In the genomic region with DNA sequence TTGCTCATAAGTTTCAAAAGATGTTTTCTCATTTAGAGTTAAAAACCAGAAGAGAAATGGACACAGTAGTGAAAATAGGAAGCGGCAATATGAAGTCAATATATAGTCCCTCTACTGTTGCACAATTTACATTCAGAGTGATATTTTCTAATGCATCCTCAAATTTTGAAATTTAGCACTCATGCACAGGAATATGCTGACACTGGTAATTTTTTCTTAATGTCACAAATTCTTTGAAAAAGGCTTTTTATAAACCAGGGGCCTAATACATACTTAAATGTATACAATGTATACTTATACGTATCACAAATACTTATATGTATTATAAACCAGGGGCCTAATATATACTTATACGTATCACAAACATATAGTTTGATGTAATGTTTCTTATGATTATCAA, we compare ENCODE assay signal across 35 cellular contexts.
"Had no signal": no experiment of that assay in that cellular context is flagged by ENCODE, and none has a peak within 500 bp of the region (broad histone marks: within the 10 kb centered on the region; RNA-seq: fewer than 3 reads in every experiment).

No MANE protein-coding gene starts in this region.

- DNase-seq: activated CD4-positive, alpha-beta T cell treated with anti-CD3 and anti-CD28 coated beads, Interleukin-2, amount 10 ng/mL, durations not matched to agents 24 days and 14 days; activated CD4-positive, alpha-beta T cell treated with anti-CD3 and anti-CD28 coated beads, Interleukin-2, amount 50 U/mL, for 4 hours; activated CD8-positive, alpha-beta memory T cell treated with anti-CD3 and anti-CD28 coated beads for 24 hours; activated CD8-positive, alpha-beta memory T cell treated with anti-CD3 and anti-CD28 coated beads, Interleukin-2, amount 10 ng/mL, durations not matched to agents 7 days and 5 days; activated CD8-positive, alpha-beta memory T cell treated with anti-CD3 and anti-CD28 coated beads, Interleukin-2, amount 50 U/mL, for 48 hours; activated effector memory CD4-positive, alpha-beta T cell treated with Interleukin-2 at 50 U/mL for 16 hours; activated naive CD4-positive, alpha-beta T cell treated with anti-CD3 and anti-CD28 coated beads, Interleukin-2, amount 10 ng/mL, durations not matched to agents 7 days and 5 days; activated naive CD8-positive, alpha-beta T cell treated with anti-CD3 and anti-CD28 coated beads, Interleukin-2, amount 50 U/mL, for 24 hours; activated T-cell treated with anti-CD3 and anti-CD28 coated beads, Interleukin-2, amount 50 U/mL, for 48 hours; anterior cingulate cortex; caudate nucleus; cerebellar nuclear complex; cortex of kidney; Kasumi-1; KBM-7; MG63; NCI-H1048; NCI-H1105 treated with DMSO at 0.1 percent for 48 hours; NCI-H1436; NCI-H1694; NCI-H1930; NCI-H2081 treated with DMSO at 0.1 percent for 48 hours; NCI-H226; NCI-H510A; NCI-H526; NCI-H748 treated with DMSO at 0.1 percent for 48 hours; NK-92 treated with Interleukin-12 subunit alpha and Interleukin-12 subunit beta, amount 100 ng/mL, for 24 hours; PC-3; Peyer's patch; RPMI8226; SHP77 treated with DMSO at 0.1 percent for 48 hours; SW 1271; T-helper 1 cell had no signal

- H3K4me1 ChIP-seq: Peyer's patch had no signal

- H3K9me3 ChIP-seq: MG63, Peyer's patch had no signal

- ATAC-seq: activated CD8-positive, alpha-beta memory T cell treated with anti-CD3 and anti-CD28 coated beads, Interleukin-2, amount 10 ng/mL, durations not matched to agents 7 days and 5 days; activated naive CD8-positive, alpha-beta T cell treated with anti-CD3 and anti-CD28 coated beads, Interleukin-2, amount 50 U/mL, for 24 hours; PC-3 had no signal

- H3K27ac ChIP-seq: Peyer's patch had no signal

- FAIRE-seq: bronchial epithelial cell, TTC549 had no signal

- H3K4me3 ChIP-seq: MG63, Peyer's patch had no signal

- H3K27me3 ChIP-seq: MG63, Peyer's patch had no signal
